25 cellular contexts compared by ENCODE assay signal in the genomic region with DNA sequence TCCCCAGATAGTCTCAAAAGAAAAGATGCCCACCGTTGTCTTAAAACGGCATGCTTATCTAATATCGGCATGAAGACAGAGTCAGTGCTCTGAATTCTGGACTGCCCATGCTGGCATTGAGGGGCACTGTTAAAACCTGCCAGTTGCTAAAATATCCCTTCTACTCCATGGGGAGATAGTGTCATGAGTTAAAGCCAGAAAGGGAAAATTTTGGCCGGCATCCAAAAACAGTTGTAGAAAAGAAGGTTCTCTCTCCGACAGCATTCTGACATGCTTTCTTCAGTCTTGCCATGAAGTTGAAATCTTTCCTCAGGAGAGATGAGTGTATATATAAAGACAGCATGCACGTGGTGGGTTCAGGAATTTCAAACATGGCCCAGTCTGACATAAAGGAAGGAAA.
"Had no signal": no experiment of that assay in that cellular context is flagged by ENCODE, and none has a peak within 500 bp of the region (broad histone marks: within the 10 kb centered on the region; RNA-seq: fewer than 3 reads in every experiment).

No MANE protein-coding gene starts in this region.

- H3K4me2 ChIP-seq: PC-9 had no signal

- H3K27me3 ChIP-seq: adrenal gland, breast epithelium had no signal

- H3K4me1 ChIP-seq: adrenal gland, breast epithelium had no signal

- H3K4me3 ChIP-seq: adrenal gland, breast epithelium, PC-9 had no signal

- H3K36me3 ChIP-seq: adrenal gland, breast epithelium had no signal

- H3K27ac ChIP-seq: adrenal gland, breast epithelium, PC-9 had no signal

- H3K9me3 ChIP-seq: adrenal gland, breast epithelium had no signal

- ATAC-seq: activated CD8-positive, alpha-beta T cell treated with anti-CD3 and anti-CD28 coated beads, Interleukin-2, amount 10 ng/mL, durations not matched to agents 7 days and 5 days; T-helper 17 cell; WTC11 had no signal

- H2AFZ ChIP-seq: PC-9 had no signal

- DNase-seq: activated CD4-positive, alpha-beta T cell treated with anti-CD3 and anti-CD28 coated beads for 48 hours; activated CD4-positive, alpha-beta T cell treated with anti-CD3 and anti-CD28 coated beads, Interleukin-2, amount 50 U/mL, for 4 hours; activated CD4-positive, CD25-positive, alpha-beta regulatory T cell treated with anti-CD3 and anti-CD28 coated beads, Interleukin-2, amount 50 U/mL, for 72 hours; activated CD8-positive, alpha-beta memory T cell treated with anti-CD3 and anti-CD28 coated beads, Interleukin-2, amount 50 U/mL, for 48 hours; activated CD8-positive, alpha-beta T cell treated with anti-CD3 and anti-CD28 coated beads, Interleukin-2, amount 10 ng/mL, durations not matched to agents 7 days and 5 days; activated naive CD4-positive, alpha-beta T cell treated with anti-CD3 and anti-CD28 coated beads, Interleukin-2, amount 50 U/mL, for 16 hours; activated naive CD8-positive, alpha-beta T cell treated with anti-CD3 and anti-CD28 coated beads, Interleukin-2, amount 10 ng/mL, durations not matched to agents 7 days and 5 days; activated T-cell treated with anti-CD3 and anti-CD28 coated beads, Interleukin-2, amount 50 U/mL, for 1 hour; aorta; central memory CD4-positive, alpha-beta T cell; KG1; NCI-H1048; NCI-H1417; NCI-H1930; NCI-H2107; NCI-H2227 treated with DMSO at 0.1 percent for 48 hours; NCI-H510A; NCI-H526 treated with DMSO at 0.1 percent for 48 hours; PC-9; SHP77 treated with DMSO at 0.1 percent for 48 hours; T-helper 17 cell; T-helper 9 cell had no signal
